In the genomic region with DNA sequence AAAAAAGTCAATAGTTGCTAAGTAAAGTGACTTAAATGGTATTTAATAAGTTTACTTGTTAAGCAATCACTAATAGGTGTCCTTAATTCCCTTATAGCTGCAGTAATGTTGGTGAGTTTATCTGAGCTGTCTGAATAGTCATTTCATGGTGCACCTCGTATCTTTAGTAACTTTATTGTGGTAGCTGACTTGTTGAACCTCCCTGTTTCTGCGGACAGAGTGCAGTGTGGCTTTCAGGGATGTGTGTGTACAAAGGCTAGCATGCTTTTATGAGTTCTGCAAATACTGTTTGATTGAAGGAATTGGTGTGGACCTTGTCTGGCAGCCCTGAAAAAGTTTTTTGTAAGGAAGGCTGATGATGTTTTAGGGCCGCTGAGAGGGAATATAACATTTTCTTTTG, we compare ENCODE assay signal across 20 cellular contexts. TPM values are rescaled to one million over a fixed set of nuclear protein-coding genes. Genes with fewer than 3 reads are reported as not detected.
DNase-seq lines count a peak whose midpoint lies in the region; ATAC-seq, FAIRE-seq and TF ChIP-seq lines count a peak whose summit lies in the region.
"Had no signal": no experiment of that assay in that cellular context is flagged by ENCODE, and none has a peak within 500 bp of the region (broad histone marks: within the 10 kb centered on the region; RNA-seq: fewer than 3 reads in every experiment).

No MANE protein-coding gene starts in this region.

- H3K14ac ChIP-seq in H1 (ENCODE audit: insufficient read length), result no peak overlapping the region

- H3K9ac ChIP-seq in H1 (replicated peaks in 1 of 4; ENCODE audit: extremely low read depth in 1 of 4, low read depth in 3 of 4, low read length in 3 of 4), result no peak overlapping the region

- no peak overlapping the region for H2AK5ac ChIP-seq in H1 (ENCODE audit: low read depth, low read length)

- no peaks in the 10 kb centered on the region for H3K36me3 ChIP-seq in H1 (ENCODE audit: control insufficient read depth in 2 of 4, insufficient read depth in 4 of 4, low read length in 3 of 4)
- H3K36me3 ChIP-seq: left ventricle myocardium inferior, Peyer's patch had no signal

- peaks cover 4% of the 10 kb centered on the region for H3K79me1 ChIP-seq in H1 (ENCODE audit: low read depth, low read length)

- TF ChIP-seq POLR2A in A549 (IDR thresholded peaks at IDR 0.05; ENCODE audit: low read length), result no peak
- no peak for TF ChIP-seq POLR2A in H1 (IDR thresholded peaks at IDR 0.05; ENCODE audit: control extremely low read depth in 1 of 2, low read depth in 2 of 2, low read length in 2 of 2)

- no peak overlapping the region for H2BK15ac ChIP-seq in H1 (ENCODE audit: low read length)

- no peak overlapping the region for H3K56ac ChIP-seq in H1 (replicated peaks; ENCODE audit: insufficient read length, low read depth, low read length)

- ATAC-seq in A549, result no peak
- ATAC-seq: activated naive CD4-positive, alpha-beta T cell treated with anti-CD3 and anti-CD28 coated beads, Interleukin-2, amount 50 U/mL, for 72 hours; naive thymus-derived CD4-positive, alpha-beta T cell had no signal

- H2AFZ ChIP-seq in H1 (ENCODE audit: low read length), result no peak overlapping the region

- H3K4me1 Mint-ChIP-seq in nephron progenitor cell, result peaks cover 73% of the 10 kb centered on the region

- no peak overlapping the region for H2BK5ac ChIP-seq in H1 (ENCODE audit: low read depth, low read length)

- no peak overlapping the region for H4K91ac ChIP-seq in H1 (replicated peaks; ENCODE audit: insufficient read length, low read length)

- no peak overlapping the region for H2BK120ac ChIP-seq in H1 (replicated peaks; ENCODE audit: low read depth, low read length)

- H3K18ac ChIP-seq in H1 (ENCODE audit: extremely low read depth, low read length), result no peak overlapping the region

- FAIRE-seq in A549 (lab: Jason Lieb, UNC), result no peak
- FAIRE-seq in H1 (lab: Jason Lieb, UNC), result no peak
- FAIRE-seq: GM18507 had no signal

- no peak overlapping the region for H3K4ac ChIP-seq in H1 (replicated peaks; ENCODE audit: insufficient read length, low read depth, low read length)

- H2BK20ac ChIP-seq in H1 (ENCODE audit: low read length), result no peak overlapping the region

- H3K36me3 Mint-ChIP-seq in nephron progenitor cell (ENCODE audit: low read depth), result no peaks in the 10 kb centered on the region
- H3K36me3 Mint-ChIP-seq: naive thymus-derived CD4-positive, alpha-beta T cell had no signal

- no peak overlapping the region for H3K27ac Mint-ChIP-seq in nephron progenitor cell
- H3K27ac Mint-ChIP-seq: activated naive CD4-positive, alpha-beta T cell treated with anti-CD3 and anti-CD28 coated beads, Interleukin-2, amount 50 U/mL, for 72 hours; naive thymus-derived CD4-positive, alpha-beta T cell had no signal

- H4K8ac ChIP-seq in H1 (ENCODE audit: extremely low read depth, insufficient read depth, low read length), result no peak overlapping the region

- H3K27me3 ChIP-seq in H1 (replicated peaks in 1 of 4; ENCODE audit: control insufficient read depth in 3 of 4, extremely low read depth in 1 of 4, insufficient read depth in 3 of 4, low read length in 3 of 4), result peaks cover 0 to 3% (median 0%) of the 10 kb centered on the region in 4 experiments; a peak in 1 of 7 replicates
- H3K27me3 ChIP-seq: Peyer's patch had no signal

- H3K4me2 ChIP-seq in A549 (peak overlapping the region; percentile 81), H1 (ENCODE audit: insufficient read depth in 1 of 2, low read depth in 2 of 2, low read length in 2 of 2) (peak overlapping the region; percentile 3 to 83; a peak in 2 of 4 replicates)

- no peak for TF ChIP-seq RAD21 in A549 (conservative IDR thresholded peaks at IDR 0.05 in 1 of 2, IDR thresholded peaks at IDR 0.05 in 1 of 2)
- TF ChIP-seq RAD21 in H1 (IDR thresholded peaks at IDR 0.05 in 1 of 2, conservative IDR thresholded peaks at IDR 0.05 in 1 of 2; ENCODE audit: low read depth in 2 of 2, low read length in 2 of 2), result no peak

- peaks cover under 1% of the 10 kb centered on the region for H3K27me3 Mint-ChIP-seq in nephron progenitor cell (ENCODE audit: low read depth, poor library complexity)

- POLR2A ChIA-PET in A549 (lab: Yijun Ruan, JAX), result no interaction called here
- POLR2A ChIA-PET in H1 (lab: Charles Lee; ENCODE audit: partially characterized antibody), result interaction anchor here (0.6 to 1.4 kb wide), 4 partner anchors 10 to 123 kb away, joined by 3 to 6 read pairs (median 4); no protein-coding TSS in a partner anchor

- no peaks in the 10 kb centered on the region for H3K9me3 ChIP-seq in A549
- no peaks in the 10 kb centered on the region for H3K9me3 ChIP-seq in H1 (ENCODE audit: insufficient read depth in 2 of 2, low read depth in 1 of 2, low read length in 1 of 2)
- H3K9me3 ChIP-seq: left ventricle myocardium inferior, Peyer's patch had no signal

- H3K79me2 ChIP-seq in H1 (ENCODE audit: control insufficient read depth in 1 of 2, insufficient read depth in 2 of 2, low read length in 2 of 2), result peaks cover 18 to 64% of the 10 kb centered on the region in 2 experiments

- peaks cover 45% of the 10 kb centered on the region for H3K4me1 ChIP-seq in A549
- H3K4me1 ChIP-seq in H1 (replicated peaks in 1 of 4; ENCODE audit: control insufficient read depth in 3 of 4, insufficient read depth in 4 of 4, low read length in 3 of 4), result peaks cover 3 to 14% (median 12%) of the 10 kb centered on the region in 4 experiments

- DNase-seq in A549 (ENCODE audit: low read depth in 1 of 2, low spot score in 1 of 2) (no peak), LNCaP clone FGC (ENCODE audit: low read depth) (peak; percentile 64), H1 (ENCODE audit: low read depth in 1 of 2, low spot score in 2 of 2) (no peak), nephron progenitor cell (no peak), NAMALWA (ENCODE audit: low spot score) (no peak), NCI-H345 treated with DMSO at 0.1 percent for 48 hours (lab: John Stamatoyannopoulos, UW; ENCODE audit: unreplicated experiment) (no peak), hippocampal formation (lab: John Stamatoyannopoulos, UW) (no peak)
- DNase-seq in stimulated activated naive CD4-positive, alpha-beta T cell (lab: John Stamatoyannopoulos, UW), result no peak
- DNase-seq: activated CD8-positive, alpha-beta memory T cell treated with anti-CD3 and anti-CD28 coated beads, Interleukin-2, amount 50 U/mL, for 4 hours; caudate nucleus; KBM-7; left ventricle myocardium inferior; naive thymus-derived CD4-positive, alpha-beta T cell; NCI-H146; NCI-H510A; stimulated activated naive CD4-positive, alpha-beta T cell treated with Interleukin-2 at 50 U/mL for 16 hours had no signal

- TF ChIP-seq EP300 in A549 (IDR thresholded peaks at IDR 0.05) (no peak), H1 (IDR thresholded peaks at IDR 0.05; ENCODE audit: borderline replicate concordance in 1 of 2, low read depth in 2 of 2, low read length in 2 of 2) (no peak)

- no peak overlapping the region for H4K5ac ChIP-seq in H1 (ENCODE audit: insufficient read length, low read depth, low read length)

- H3K4me3 ChIP-seq in A549, result peak overlapping the region; percentile 26; the same call in 1 of the 3 replicates
- H3K4me3 ChIP-seq in LNCaP clone FGC (ENCODE audit: low read depth, low read length), result 0 out of 2 replicates have a peak overlapping the region, but pooled peaks have one; percentile 4
- H3K4me3 ChIP-seq in H1 (ENCODE audit: extremely low read depth in 1 of 4, insufficient read depth in 2 of 4, low read depth in 3 of 4, low read length in 4 of 4), result peak overlapping the region in 1 of 4 experiments; percentile 68; a peak in 1 of 8 replicates
- H3K4me3 ChIP-seq: left ventricle myocardium inferior had no signal

- CTCF ChIA-PET in A549 (lab: Yijun Ruan, JAX) (interaction anchor here (0.7 kb wide), 1 partner anchor 56 kb away, joined by 3 read pairs; no protein-coding TSS in a partner anchor), H1 (lab: Charles Lee; ENCODE audit: partially characterized antibody) (interaction anchor here (0.6 to 3.8 kb wide), 9 partner anchors 9 to 155 kb away, joined by 3 to 26 read pairs (median 4); no protein-coding TSS in a partner anchor)

- H4K20me1 ChIP-seq in H1 (replicated peaks in 1 of 2; ENCODE audit: control insufficient read depth in 1 of 2, insufficient read depth in 2 of 2, low read length in 2 of 2), result peaks cover 27 to 28% of the 10 kb centered on the region in 2 experiments

- peaks cover 12% of the 10 kb centered on the region for H3K23me2 ChIP-seq in H1 (ENCODE audit: low read depth, low read length)

- no peak overlapping the region for H2BK12ac ChIP-seq in H1 (ENCODE audit: low read depth, low read length)

- 65% methylated on average over 3 of the region's 3 CpGs for WGBS in A549 (ENCODE audit: missing lambda C conversion rate)
- WGBS in H1 (ENCODE audit: extremely low coverage in 1 of 2, insufficient coverage in 1 of 2, insufficient read length in 1 of 2, insufficient replicate concordance in 2 of 2, low coverage in 1 of 2, low lambda C conversion rate in 2 of 2, missing lambda C conversion rate in 1 of 2), 2 experiments, result 86% methylated on average over 3 of the region's 3 CpGs; no CpG with 5 or more reads in 1 of the 2 experiments

- H3K9me3 Mint-ChIP-seq in nephron progenitor cell, result no peaks in the 10 kb centered on the region
- H3K9me3 Mint-ChIP-seq: activated naive CD4-positive, alpha-beta T cell treated with anti-CD3 and anti-CD28 coated beads, Interleukin-2, amount 50 U/mL, for 72 hours had no signal

- no peak overlapping the region for H3K23ac ChIP-seq in H1 (ENCODE audit: insufficient read length)

- no peak for TF ChIP-seq CTCF in A549 (IDR thresholded peaks at IDR 0.05)
- peak; percentile 35 for TF ChIP-seq CTCF in LNCaP clone FGC (IDR thresholded peaks at IDR 0.05; ENCODE audit: control insufficient read depth, extremely low read depth, insufficient read depth)
- TF ChIP-seq CTCF in H1 (IDR thresholded peaks at IDR 0.05; ENCODE audit: control extremely low read depth in 1 of 3, insufficient read depth in 1 of 3, low read depth in 1 of 3, low read length in 3 of 3), result no peak
- TF ChIP-seq CTCF in nephron progenitor cell (IDR thresholded peaks at IDR 0.05), result no peak

- no peak overlapping the region for H3K27ac ChIP-seq in A549
- H3K27ac ChIP-seq in H1 (ENCODE audit: low read depth, low read length), result no peak overlapping the region
- H3K27ac ChIP-seq: epithelial cell of prostate, left ventricle myocardium inferior, Peyer's patch had no signal

- peak overlapping the region; percentile 89 for H3K4me3 Mint-ChIP-seq in nephron progenitor cell

RNA-seq across cellular contexts. Expression of gene ZNRF3, which starts 2.6 kb away (rescaled TPM):
- polyA plus RNA-seq in A549 (2011; rRNA removed) (4.6 and 5.5 TPM in 2 replicates), A549 (2017; fragmentation: RNase III; extraction: RNeasy Plus Mini Kit Qiagen cat#74134 plus additional on column Dnase treatment) (5.5 to 6.9 TPM (median 6.0 TPM) in 3 replicates), H1 (2011; rRNA removed) (14.1 and 21.0 TPM in 2 replicates)
- 6.1 and 9.1 TPM in 2 replicates for polyA plus RNA-seq in A549 (2012; cell fraction: cytosol; rRNA removed)
- 7.8 and 14.2 TPM in 2 replicates for polyA plus RNA-seq in A549 (2012; cell fraction: nucleus; rRNA removed)
- 4.8 and 6.3 TPM in 2 replicates for polyA minus RNA-seq in A549 (2011; rRNA and poly(A)+ RNA removed)
- total RNA-seq in H1 (2021; fragmentation: NEBNext Ultra II Directional; extraction: Animal tissue kit (Norgen Biotek cat#: 25700)), result 20.6 and 21.7 TPM in 2 replicates
- 12.7 TPM for polyA plus RNA-seq in H1 (2011; cell fraction: cytosol; rRNA removed)
- 20.6 TPM for polyA plus RNA-seq in H1 (2011; cell fraction: nucleus; rRNA removed)
- polyA plus RNA-seq in H1 (2012, experiment 1 of 2), result 8.5 to 15.1 TPM (median 12.1 TPM) in 4 replicates
- 6.6 TPM for polyA plus RNA-seq in H1 (2012, experiment 2 of 2)
- 15.5 TPM for polyA plus RNA-seq in H1 (2013, experiment 1 of 2)
- 17.6 TPM for polyA plus RNA-seq in H1 (2013, experiment 2 of 2)
- polyA minus RNA-seq in H1 (2011; rRNA and poly(A)+ RNA removed), result 9.9 and 12.3 TPM in 2 replicates
- 15.9 TPM for polyA minus RNA-seq in H1 (2011; cell fraction: cytosol; rRNA and poly(A)+ RNA removed)
- 15.9 TPM for polyA minus RNA-seq in H1 (2011; cell fraction: nucleus; rRNA and poly(A)+ RNA removed)
